ENCODE assay signal across 9 cellular contexts in the genomic region with DNA sequence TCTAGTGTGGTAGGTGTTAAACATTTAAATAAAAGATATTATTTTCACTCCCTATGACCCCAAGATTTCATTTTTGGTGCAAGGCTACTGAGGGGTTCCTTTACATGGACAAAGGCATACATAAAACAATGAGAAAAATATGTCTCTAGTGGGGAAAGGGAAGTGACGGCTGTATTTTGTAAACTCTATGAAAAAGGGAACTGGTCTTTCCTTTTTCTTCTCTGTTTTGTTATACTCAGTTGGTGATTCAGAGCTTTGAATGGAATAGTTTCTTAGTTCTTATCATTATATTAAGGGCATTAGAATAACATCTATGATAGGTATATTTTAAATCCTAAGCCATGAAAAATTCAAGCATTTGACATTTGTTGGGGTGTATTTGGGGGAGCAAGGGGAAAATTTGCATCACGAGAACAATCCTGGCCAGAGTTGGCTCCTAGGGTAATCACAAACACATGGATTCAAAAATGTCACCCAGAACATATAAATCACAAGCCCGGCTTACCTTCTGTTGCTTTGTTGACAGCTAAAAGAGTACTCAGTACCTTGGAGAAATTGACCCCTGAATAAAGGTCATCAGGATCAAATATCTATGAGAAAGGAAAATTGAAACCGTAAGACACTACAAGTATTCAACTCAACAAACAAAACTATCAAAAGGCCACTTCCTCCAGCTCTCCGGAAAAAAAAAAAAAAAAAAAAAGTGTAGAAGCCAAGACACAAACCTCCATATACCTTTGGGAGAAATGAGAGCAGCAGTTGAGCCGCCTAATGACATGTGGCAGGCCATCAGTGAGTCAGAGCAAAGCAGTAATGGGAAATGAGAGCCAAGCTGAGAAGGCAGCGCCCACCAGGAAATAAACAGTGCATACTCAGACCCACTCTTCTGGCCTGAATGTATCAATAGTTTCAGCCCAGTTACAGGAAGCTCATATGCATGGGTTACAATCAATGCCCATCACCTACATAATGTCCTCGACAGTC. TPM values are rescaled to one million over a fixed set of nuclear protein-coding genes. Genes with fewer than 3 reads are reported as not detected.
DNase-seq lines count a peak whose midpoint lies in the region; ATAC-seq, FAIRE-seq and TF ChIP-seq lines count a peak whose summit lies in the region.
"Had no signal": no experiment of that assay in that cellular context is flagged by ENCODE, and none has a peak within 500 bp of the region (broad histone marks: within the 10 kb centered on the region; RNA-seq: fewer than 3 reads in every experiment).

No MANE protein-coding gene starts in this region.

- no peak overlapping the region for H2AFZ ChIP-seq in GM12878 (ENCODE audit: control insufficient read depth, low read depth, low read length)

- peak overlapping the region; percentile 26 for H3K4me3 Mint-ChIP-seq in CD4-positive, alpha-beta T cell
- H3K4me3 Mint-ChIP-seq in HFFc6 = no peak overlapping the region

- ATAC-seq in CD4-positive, alpha-beta T cell (ENCODE audit: poor library complexity) = peak; percentile 26
- ATAC-seq in GM19351 (IDR thresholded peaks at IDR 0.05; ENCODE audit: unreplicated experiment) (peak; percentile 71), GM12878 (peak; percentile 82), HG03565 (IDR thresholded peaks at IDR 0.05; ENCODE audit: unreplicated experiment) (no peak), GM19035 (IDR thresholded peaks at IDR 0.05; ENCODE audit: unreplicated experiment) (no peak)

- no peak for FAIRE-seq in GM12878 (lab: Jason Lieb, UNC)

- H3K9ac ChIP-seq in GM12878 (ENCODE audit: control insufficient read depth, insufficient read depth, low read length) = no peak overlapping the region

- peak overlapping the region; percentile 5; the same call in 1 of the 2 replicates for H3K4me2 ChIP-seq in GM12878 (ENCODE audit: control insufficient read depth, insufficient read depth)

- TF ChIP-seq CTCF in CD4-positive, alpha-beta T cell (IDR thresholded peaks at IDR 0.05) = no peak
- TF ChIP-seq CTCF in GM12878 (IDR thresholded peaks at IDR 0.05 in 2 of 3, conservative IDR thresholded peaks at IDR 0.05 in 1 of 3; ENCODE audit: control insufficient read depth in 2 of 3, extremely low read depth in 1 of 3, insufficient read depth in 1 of 3, low read depth in 3 of 3, low read length in 3 of 3) (no peak), HFFc6 (IDR thresholded peaks at IDR 0.05) (no peak)

- peaks cover 5% of the 10 kb centered on the region; the same call in 1 of the 2 replicates for H3K4me1 ChIP-seq in GM12878 (ENCODE audit: control insufficient read depth, insufficient read depth, low read length)

- no peaks in the 10 kb centered on the region for H3K36me3 ChIP-seq in GM12878 (ENCODE audit: control insufficient read depth in 2 of 2, insufficient read depth in 2 of 2, low read length in 1 of 2)

- H3K27ac ChIP-seq in CD4-positive, alpha-beta T cell (ENCODE audit: low read depth, low read length) = no peak overlapping the region
- H3K27ac ChIP-seq in GM12878 (ENCODE audit: control insufficient read depth, insufficient read depth) = peak overlapping the region; percentile 28; the same call in 1 of the 2 replicates
- H3K27ac ChIP-seq: SK-N-MC had no signal

- CTCF ChIA-PET in CD4-positive, alpha-beta T cell (lab: Charles Lee) = interaction anchor here (1.2 kb wide), 1 partner anchor 8 kb away, joined by 3 read pairs; no protein-coding TSS in a partner anchor
- CTCF ChIA-PET in GM12878 (lab: Yijun Ruan, JAX) = interaction anchor here (1.2 to 2.0 kb wide), 6 partner anchors 11 to 53 kb away, joined by 3 to 5 read pairs (median 4); no protein-coding TSS in a partner anchor

- no peaks in the 10 kb centered on the region for H3K79me2 ChIP-seq in GM12878 (ENCODE audit: control insufficient read depth, insufficient read depth, low read length)

- BruUV-seq in GM12878 (replicated peaks; lab: Mats Ljungman, UMichigan) = no TSS peak

- WGBS in GM12878 (ENCODE audit: insufficient coverage, insufficient replicate concordance, low lambda C conversion rate, missing lambda C conversion rate) = 20% methylated on average over 8 of the region's 8 CpGs

- in situ Hi-C loops in GM12878 (cut with MboI) = no loop called here

- no peaks in the 10 kb centered on the region for H3K27me3 ChIP-seq in CD4-positive, alpha-beta T cell (ENCODE audit: control insufficient read depth, insufficient read depth, low read length)
- no peaks in the 10 kb centered on the region for H3K27me3 ChIP-seq in GM12878 (replicated peaks in 1 of 2; ENCODE audit: control insufficient read depth in 2 of 2, insufficient read depth in 2 of 2, low read length in 1 of 2)

- intact Hi-C loops in CD4-positive, alpha-beta T cell (cut with DNase I, micrococcal nuclease) = loop anchor here in 1 of 2 experiments (5.0 kb wide), 1 partner anchor 35 kb away; the partner anchor contains the start of gene ARHGEF6
- intact Hi-C loops in GM12878 (cut with micrococcal nuclease; ENCODE audit: unreplicated experiment) = no loop called here

- no peaks in the 10 kb centered on the region for H3K9me3 ChIP-seq in CD4-positive, alpha-beta T cell (ENCODE audit: control insufficient read depth, low read length)
- H3K9me3 ChIP-seq in GM12878 (replicated peaks; ENCODE audit: control insufficient read depth, insufficient read depth, low read length) = no peaks in the 10 kb centered on the region

- TF ChIP-seq EP300 in GM12878 (IDR thresholded peaks at IDR 0.05; ENCODE audit: borderline replicate concordance in 1 of 2, control insufficient read depth in 1 of 2, low read depth in 2 of 2, low read length in 2 of 2) = no peak

- peak overlapping the region; percentile 59 for H3K27ac Mint-ChIP-seq in CD4-positive, alpha-beta T cell
- H3K27ac Mint-ChIP-seq in HFFc6 = no peak overlapping the region

- H3K4me3 ChIP-seq in GM12878 = no peak overlapping the region
- H3K4me3 ChIP-seq: SK-N-MC had no signal

- H3K27me3 Mint-ChIP-seq in CD4-positive, alpha-beta T cell = no peaks in the 10 kb centered on the region
- no peaks in the 10 kb centered on the region for H3K27me3 Mint-ChIP-seq in HFFc6 (ENCODE audit: insufficient read depth)

- H3K4me1 Mint-ChIP-seq in CD4-positive, alpha-beta T cell (ENCODE audit: low read depth) = peaks cover 88% of the 10 kb centered on the region
- peaks cover 4% of the 10 kb centered on the region; the same call in 1 of the 2 replicates for H3K4me1 Mint-ChIP-seq in HFFc6 (ENCODE audit: low read depth)

- H4K20me1 ChIP-seq in GM12878 (ENCODE audit: control insufficient read depth, insufficient read depth) = no peaks in the 10 kb centered on the region

- RAD21 ChIA-PET in GM12878 (lab: Charles Lee; ENCODE audit: unreplicated experiment) = interaction anchor here (0.5 to 1.3 kb wide), 4 partner anchors 36 to 178 kb away, joined by 3 to 4 read pairs (median 3); no protein-coding TSS in a partner anchor

- SMC1A ChIA-PET in GM12878 (lab: Charles Lee; ENCODE audit: uncharacterized antibody, unreplicated experiment) = interaction anchor here (1.1 to 2.0 kb wide), 7 partner anchors 11 to 53 kb away, joined by 3 to 9 read pairs (median 4); no protein-coding TSS in a partner anchor

- no peak for TF ChIP-seq RAD21 in GM12878 (IDR thresholded peaks at IDR 0.05; ENCODE audit: insufficient read depth, low read depth, low read length)

- H3K9me3 Mint-ChIP-seq in CD4-positive, alpha-beta T cell = no peaks in the 10 kb centered on the region
- H3K9me3 Mint-ChIP-seq in HFFc6 = no peaks in the 10 kb centered on the region

- no peak for TF ChIP-seq POLR2A in GM12878 (IDR thresholded peaks at IDR 0.05; ENCODE audit: low read depth, low read length)

- peaks cover 61% of the 10 kb centered on the region for H3K36me3 Mint-ChIP-seq in CD4-positive, alpha-beta T cell (ENCODE audit: low read depth)
- no peaks in the 10 kb centered on the region for H3K36me3 Mint-ChIP-seq in HFFc6 (ENCODE audit: low read depth)

- POLR2A ChIA-PET in CD4-positive, alpha-beta T cell (lab: Charles Lee) = interaction anchor here (0.6 to 1.5 kb wide), 2 partner anchors 76 to 134 kb away, joined by 3 to 6 read pairs; no protein-coding TSS in a partner anchor
- POLR2A ChIA-PET in GM12878 (lab: Charles Lee) = interaction anchor here (0.6 to 2.0 kb wide), 6 partner anchors 11 to 161 kb away, joined by 3 to 6 read pairs (median 4); partner anchors contain the start of gene RBMX

- peak in 1 of 10 experiments; percentile 17 for DNase-seq in CD4-positive, alpha-beta T cell
- peak; percentile 30 for DNase-seq in LHCN-M2 (ENCODE audit: low read depth)
- no peak for DNase-seq in GM12878 (ENCODE audit: low read depth, low spot score)
- no peak for DNase-seq in HFFc6
- DNase-seq in NCI-H510A (lab: John Stamatoyannopoulos, UW) = no peak

TF ChIP-seq in GM12878, 131 proteins besides CTCF, POLR2A, EP300 and RAD21 (continues in another document):
- TF ChIP-seq, protein P1, sequence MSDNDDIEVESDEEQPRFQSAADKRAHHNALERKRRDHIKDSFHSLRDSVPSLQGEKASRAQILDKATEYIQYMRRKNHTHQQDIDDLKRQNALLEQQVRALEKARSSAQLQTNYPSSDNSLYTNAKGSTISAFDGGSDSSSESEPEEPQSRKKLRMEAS (IDR thresholded peaks at IDR 0.05; ENCODE audit: low read depth, low read length) = no peak
- TF ChIP-seq EGR1 (IDR thresholded peaks at IDR 0.05; ENCODE audit: borderline replicate concordance in 1 of 2, low read depth in 2 of 2, low read length in 2 of 2) = no peak
- TF ChIP-seq RBBP5 (conservative IDR thresholded peaks at IDR 0.05) = no peak
- peak; percentile 50; the same call in 1 of the 2 replicates for TF ChIP-seq ZNF384 (IDR thresholded peaks at IDR 0.05; ENCODE audit: borderline replicate concordance, low read depth, low read length)

RNA-seq across cellular contexts. Expression of gene ARHGEF6, which starts 33.4 kb away (rescaled TPM):
- total RNA-seq in CD4-positive, alpha-beta T cell = 10 to 100 TPM; 43.3 to 45.3 TPM
- total RNA-seq in LHCN-M2 (2014; rRNA removed) (21.7 and 30.2 TPM in 2 replicates), GM12878 (2014; rRNA removed) (21.1 and 21.5 TPM in 2 replicates), GM12878 (2014; rRNA removed; fragmentation: Illumina TruSeq; extraction: Trizol) (25.1 and 25.8 TPM in 2 replicates), GM12878 (2021) (18.8 and 18.9 TPM in 2 replicates)
- 9.2 TPM for polyA plus RNA-seq in LHCN-M2 (2012)
- total RNA-seq in GM12878 (2013; cell fraction: nucleolus; rRNA removed) = 22.3 and 23.5 TPM in 2 replicates
- polyA plus RNA-seq in GM12878 (2011; ENCODE audit: low read depth) = 10.8 TPM
- polyA plus RNA-seq in GM12878 (2011; rRNA removed) (18.1 and 25.4 TPM in 2 replicates), GM12878 (2014; fragmentation: Illumina TruSeq; extraction: Trizol) (29.7 and 37.7 TPM in 2 replicates), GM12878 (2014; fragmentation: Nextera tagmentation; extraction: Ambion mirVana) (1 to 10 TPM; 5.4 to 6.5 TPM), GM12878 (2014; rRNA removed) (16.2 and 17.9 TPM in 2 replicates), GM12878 (2016; fragmentation: Nextera tagmentation; extraction: Ambion mirVana) (10 to 100 TPM; 13.7 to 13.8 TPM)
- polyA plus RNA-seq in GM12878 (2011; cell fraction: cytosol; rRNA removed) = 9.3 and 10.1 TPM in 2 replicates
- 17.0 and 18.3 TPM in 2 replicates for polyA plus RNA-seq in GM12878 (2011; cell fraction: nucleus; rRNA removed)
- 12.9 and 15.3 TPM in 2 replicates for polyA plus RNA-seq in GM12878 (2012)
- polyA minus RNA-seq in GM12878 (2011; rRNA and poly(A)+ RNA removed) = 14.4 and 16.4 TPM in 2 replicates
- polyA minus RNA-seq in GM12878 (2011; cell fraction: cytosol; rRNA and poly(A)+ RNA removed) = 4.4 and 5.7 TPM in 2 replicates
- polyA minus RNA-seq in GM12878 (2011; cell fraction: nucleus; rRNA and poly(A)+ RNA removed) = 5.8 and 6.6 TPM in 2 replicates
- 1 to 10 TPM; 2.5 to 5.4 (median 4.9) TPM for total RNA-seq in HFFc6 (2021; fragmentation: NEBNext Ultra II Directional; extraction: Animal tissue kit (Norgen Biotek cat#: 25700))

Comparison
In these comparisons a context has a peak if more than half of its experiments do, and no peak if none do; other contexts are left out.
1. ATAC-seq: peak in CD4-positive, alpha-beta T cell (single experiment), GM19351 (single experiment) and GM12878 (single experiment); none in HG03565 (single experiment) and GM19035 (single experiment).